ENCODE assay signal across 13 cellular contexts in genomic region chr5:113140837-113141661, GRCh38.
DNase-seq lines count a peak whose midpoint lies in the region; ATAC-seq, FAIRE-seq and TF ChIP-seq lines count a peak whose summit lies in the region.
"Had no signal": no experiment of that assay in that cellular context is flagged by ENCODE, and none has a peak within 500 bp of the region (broad histone marks: within the 10 kb centered on the region; RNA-seq: fewer than 3 reads in every experiment).

No MANE protein-coding gene starts in this region.

- no peak overlapping the region for H3K18ac ChIP-seq in H1 (ENCODE audit: extremely low read depth, low read length)

- no peak overlapping the region for H4K8ac ChIP-seq in H1 (ENCODE audit: extremely low read depth, insufficient read depth, low read length)

- H4K20me1 ChIP-seq in SK-N-SH (ENCODE audit: insufficient read depth): no peaks in the 10 kb centered on the region
- no peaks in the 10 kb centered on the region for H4K20me1 ChIP-seq in H1 (replicated peaks in 1 of 2; ENCODE audit: control insufficient read depth in 1 of 2, insufficient read depth in 2 of 2, low read length in 2 of 2)

- no peak overlapping the region for H3K4ac ChIP-seq in H1 (replicated peaks; ENCODE audit: insufficient read length, low read depth, low read length)

- TF ChIP-seq RAD21 in SK-N-SH (IDR thresholded peaks at IDR 0.05; ENCODE audit: low read length): no peak
- no peak for TF ChIP-seq RAD21 in H1 (IDR thresholded peaks at IDR 0.05 in 1 of 2, conservative IDR thresholded peaks at IDR 0.05 in 1 of 2; ENCODE audit: low read depth in 2 of 2, low read length in 2 of 2)

- H3K9me3 ChIP-seq in SK-N-SH: no peaks in the 10 kb centered on the region
- H3K9me3 ChIP-seq in H1 (ENCODE audit: insufficient read depth in 2 of 2, low read depth in 1 of 2, low read length in 1 of 2): no peaks in the 10 kb centered on the region
- H3K9me3 ChIP-seq in vagina: no peaks in the 10 kb centered on the region
- H3K9me3 ChIP-seq: A549 had no signal

- H3K23me2 ChIP-seq in H1 (ENCODE audit: low read depth, low read length): no peaks in the 10 kb centered on the region

- DNase-seq in SK-N-SH (no peak), H1 (ENCODE audit: low read depth in 1 of 2, low spot score in 2 of 2) (peak in 1 of 2 experiments; percentile 24), kidney tubule cell (ENCODE audit: low spot score) (peak; percentile 51), vagina (ENCODE audit: extremely low spot score in 2 of 2) (no peak), LoVo (ENCODE audit: low spot score) (no peak), dermis blood vessel endothelial cell (no peak), HUDEP-2 (lab: John Stamatoyannopoulos, UW; ENCODE audit: unreplicated experiment in 76 of 76) (no peak)
- DNase-seq: activated T-cell treated with anti-CD3 and anti-CD28 coated beads, Interleukin-2, amount 50 U/mL, for 1 hour; naive B cell; NCI-H2107 had no signal

- intact Hi-C loops in vagina (cut with DNase I): no loop called here

- no peak overlapping the region for H2AK5ac ChIP-seq in H1 (ENCODE audit: low read depth, low read length)

- no peak overlapping the region for H4K5ac ChIP-seq in H1 (ENCODE audit: insufficient read length, low read depth, low read length)

- POLR2A ChIA-PET in SK-N-SH (lab: Yijun Ruan, JAX) (no interaction called here), H1 (lab: Charles Lee; ENCODE audit: partially characterized antibody) (no interaction called here)

- H3K36me3 ChIP-seq in SK-N-SH (replicated peaks in 1 of 2; ENCODE audit: control insufficient read depth in 1 of 2, insufficient read depth in 2 of 2, low read length in 1 of 2): no peaks in the 10 kb centered on the region
- H3K36me3 ChIP-seq in H1 (ENCODE audit: control insufficient read depth in 2 of 4, insufficient read depth in 4 of 4, low read length in 3 of 4): no peaks in the 10 kb centered on the region
- H3K36me3 ChIP-seq in vagina: no peaks in the 10 kb centered on the region

- no peaks in the 10 kb centered on the region for H3F3A ChIP-seq in SK-N-SH (replicated peaks; ENCODE audit: insufficient read depth)

- TF ChIP-seq EP300 in SK-N-SH (IDR thresholded peaks at IDR 0.05; ENCODE audit: borderline replicate concordance in 1 of 2, low read depth in 1 of 2, low read length in 1 of 2) (no peak), H1 (IDR thresholded peaks at IDR 0.05; ENCODE audit: borderline replicate concordance in 1 of 2, low read depth in 2 of 2, low read length in 2 of 2) (no peak)

- no peak overlapping the region for H2BK15ac ChIP-seq in H1 (ENCODE audit: low read length)

- H2BK5ac ChIP-seq in H1 (ENCODE audit: low read depth, low read length): no peak overlapping the region

- H2AFZ ChIP-seq in SK-N-SH (ENCODE audit: low read depth) (no peak overlapping the region), H1 (ENCODE audit: low read length) (no peak overlapping the region)

- H4K91ac ChIP-seq in H1 (replicated peaks; ENCODE audit: insufficient read length, low read length): peak overlapping the region; percentile 34

- WGBS in SK-N-SH (ENCODE audit: low lambda C conversion rate): 43% methylated on average over 9 of the region's 9 CpGs
- 78% methylated on average over 9 of the region's 9 CpGs; no CpG with 5 or more reads in 1 of the 2 experiments for WGBS in H1 (ENCODE audit: extremely low coverage in 1 of 2, insufficient coverage in 1 of 2, insufficient read length in 1 of 2, insufficient replicate concordance in 2 of 2, low coverage in 1 of 2, low lambda C conversion rate in 2 of 2, missing lambda C conversion rate in 1 of 2), 2 experiments

- H2BK12ac ChIP-seq in H1 (ENCODE audit: low read depth, low read length): no peak overlapping the region

- H3K4me3 ChIP-seq in SK-N-SH (ENCODE audit: low read depth in 2 of 2, low read length in 1 of 2) (no peak overlapping the region), H1 (ENCODE audit: extremely low read depth in 1 of 4, insufficient read depth in 2 of 4, low read depth in 3 of 4, low read length in 4 of 4) (no peak overlapping the region), vagina (no peak overlapping the region)
- H3K4me3 ChIP-seq: A549 had no signal

- no peak overlapping the region for H3K14ac ChIP-seq in H1 (ENCODE audit: insufficient read length)

- CTCF ChIA-PET in SK-N-SH (lab: Yijun Ruan, JAX): interaction anchor here (1.3 kb wide), 1 partner anchor 8 kb away, joined by 3 read pairs; no protein-coding TSS in a partner anchor
- CTCF ChIA-PET in H1 (lab: Charles Lee; ENCODE audit: partially characterized antibody): interaction anchor here (0.8 to 5.2 kb wide), 2 partner anchors 17 to 60 kb away, joined by 3 to 21 read pairs; no protein-coding TSS in a partner anchor

- H3K79me1 ChIP-seq in H1 (ENCODE audit: low read depth, low read length): no peaks in the 10 kb centered on the region

- H2BK20ac ChIP-seq in H1 (ENCODE audit: low read length): no peak overlapping the region

- no peak for TF ChIP-seq POLR2A in H1 (IDR thresholded peaks at IDR 0.05; ENCODE audit: control extremely low read depth in 1 of 2, low read depth in 2 of 2, low read length in 2 of 2)
- TF ChIP-seq POLR2A in vagina (IDR thresholded peaks at IDR 0.05): no peak

- TF ChIP-seq CTCF in SK-N-SH (IDR thresholded peaks at IDR 0.05) (no peak), H1 (IDR thresholded peaks at IDR 0.05; ENCODE audit: control extremely low read depth in 1 of 3, insufficient read depth in 1 of 3, low read depth in 1 of 3, low read length in 3 of 3) (no peak), vagina (IDR thresholded peaks at IDR 0.05) (no peak)

- H3K56ac ChIP-seq in H1 (replicated peaks; ENCODE audit: insufficient read length, low read depth, low read length): no peak overlapping the region

- H3K4me1 ChIP-seq in SK-N-SH (ENCODE audit: control insufficient read depth in 1 of 2, insufficient read depth in 2 of 2, low read depth in 1 of 2, low read length in 1 of 2) (no peaks in the 10 kb centered on the region; a peak in 1 of 4 replicates), H1 (replicated peaks in 1 of 4; ENCODE audit: control insufficient read depth in 3 of 4, insufficient read depth in 4 of 4, low read length in 3 of 4) (no peaks in the 10 kb centered on the region), vagina (peaks cover 22% of the 10 kb centered on the region)
- H3K4me1 ChIP-seq: A549 had no signal

- H2BK120ac ChIP-seq in H1 (replicated peaks; ENCODE audit: low read depth, low read length): no peak overlapping the region

- no peak overlapping the region for H3K23ac ChIP-seq in H1 (ENCODE audit: insufficient read length)

- no peak for ATAC-seq in SK-N-SH treated with all-trans-retinoic acid at 6 μM for 48 hours
- ATAC-seq: A549 had no signal

- H3K9ac ChIP-seq in SK-N-SH: no peak overlapping the region
- no peak overlapping the region for H3K9ac ChIP-seq in H1 (replicated peaks in 1 of 4; ENCODE audit: extremely low read depth in 1 of 4, low read depth in 3 of 4, low read length in 3 of 4)

- no peaks in the 10 kb centered on the region for H3K9me2 ChIP-seq in SK-N-SH

- H3K27me3 ChIP-seq in SK-N-SH (ENCODE audit: insufficient read depth) (no peaks in the 10 kb centered on the region), H1 (replicated peaks in 1 of 4; ENCODE audit: control insufficient read depth in 3 of 4, extremely low read depth in 1 of 4, insufficient read depth in 3 of 4, low read length in 3 of 4) (no peaks in the 10 kb centered on the region; a peak in 1 of 7 replicates), vagina (no peaks in the 10 kb centered on the region)

- no peaks in the 10 kb centered on the region for H3K79me2 ChIP-seq in SK-N-SH (ENCODE audit: insufficient read depth)
- H3K79me2 ChIP-seq in H1 (ENCODE audit: control insufficient read depth in 1 of 2, insufficient read depth in 2 of 2, low read length in 2 of 2): no peaks in the 10 kb centered on the region

- H3K27ac ChIP-seq in SK-N-SH (ENCODE audit: low read depth in 2 of 2, low read length in 1 of 2): no peak overlapping the region
- H3K27ac ChIP-seq in H1 (ENCODE audit: low read depth, low read length): no peak overlapping the region
- H3K27ac ChIP-seq in vagina: peak overlapping the region; percentile 36
- H3K27ac ChIP-seq: A549 had no signal

- FAIRE-seq in H1 (lab: Jason Lieb, UNC): no peak
- FAIRE-seq: A549, endometrium had no signal

- H3K4me2 ChIP-seq in SK-N-SH: no peak overlapping the region
- H3K4me2 ChIP-seq in H1 (ENCODE audit: insufficient read depth in 1 of 2, low read depth in 2 of 2, low read length in 2 of 2): no peak overlapping the region
- H3K4me2 ChIP-seq: A549 had no signal

TF ChIP-seq in SK-N-SH treated with all-trans-retinoic acid at 6 μM for 48 hours, 23 proteins besides CTCF, POLR2A, EP300 and RAD21:
- TF ChIP-seq ZC3H10 (CRISPR knock-in tag; IDR thresholded peaks at IDR 0.05) (no peak), ISL1 (CRISPR knock-in tag; IDR thresholded peaks at IDR 0.05) (0 out of 2 replicates have a peak, but pooled peaks have one; percentile 27)

TF ChIP-seq in SK-N-SH, 30 proteins besides CTCF, POLR2A, EP300 and RAD21:
- TF ChIP-seq RXRA (IDR thresholded peaks at IDR 0.05; ENCODE audit: borderline replicate concordance, low read depth): no peak
- no peak for TF ChIP-seq ELF1 (IDR thresholded peaks at IDR 0.05)
- TF ChIP-seq GATA2 (CRISPR knock-in tag; IDR thresholded peaks at IDR 0.05): no peak
- no peak for TF ChIP-seq POLR2AphosphoS5 (IDR thresholded peaks at IDR 0.05; ENCODE audit: low read depth, low read length)
- no peak for TF ChIP-seq SMC3 (IDR thresholded peaks at IDR 0.05; ENCODE audit: low read depth, low read length)
- TF ChIP-seq FOSL2 (IDR thresholded peaks at IDR 0.05; ENCODE audit: borderline replicate concordance, low read depth): no peak
- TF ChIP-seq NRF1 (IDR thresholded peaks at IDR 0.05; ENCODE audit: low read depth, low read length): no peak
- no peak for TF ChIP-seq TCF12 (IDR thresholded peaks at IDR 0.05)
- TF ChIP-seq FOXJ3 (CRISPR knock-in tag; IDR thresholded peaks at IDR 0.05): no peak
- TF ChIP-seq FOXM1 (IDR thresholded peaks at IDR 0.05; ENCODE audit: low read depth): no peak

TF ChIP-seq in H1, 55 proteins besides CTCF, POLR2A, EP300 and RAD21:
- TF ChIP-seq GTF2F1 (IDR thresholded peaks at IDR 0.05; ENCODE audit: borderline replicate concordance, low read depth, low read length): no peak
TF ChIP-seq in H1: peak in this region for 0.
